Comparison of ENCODE assay signal across 9 cellular contexts in genomic region chr2:186459009-186459408, GRCh38. TPM values are rescaled to one million over a fixed set of nuclear protein-coding genes. Genes with fewer than 3 reads are reported as not detected.
DNase-seq lines count a peak whose midpoint lies in the region; ATAC-seq and TF ChIP-seq lines count a peak whose summit lies in the region.
"Had no signal": no experiment of that assay in that cellular context is flagged by ENCODE, and none has a peak within 500 bp of the region (broad histone marks: within the 10 kb centered on the region; RNA-seq: fewer than 3 reads in every experiment).

No MANE protein-coding gene starts in this region.

- ATAC-seq in HG03342 (IDR thresholded peaks at IDR 0.05; ENCODE audit: unreplicated experiment) (peak; percentile 40), HG02840 (IDR thresholded peaks at IDR 0.05; ENCODE audit: low FRiP score, unreplicated experiment) (no peak)
- ATAC-seq in activated T-cell treated with anti-CD3 and anti-CD28 coated beads, Interleukin-2, amount 50 U/mL, for 4 hours: no peak
- ATAC-seq: mucosa of descending colon had no signal

- H3K36me3 ChIP-seq in BE2C: no peaks in the 10 kb centered on the region

- DNase-seq in BE2C: no peak
- peak; percentile 37 for DNase-seq in RPMI8226
- DNase-seq in glomerular visceral epithelial cell (ENCODE audit: extremely low spot score): peak; percentile 16
- no peak for DNase-seq in activated CD4-positive, alpha-beta T cell treated with anti-CD3 and anti-CD28 coated beads, Interleukin-2, amount 50 U/mL, for 1 hour
- DNase-seq in NK-92 treated with Interleukin-12 subunit alpha and Interleukin-12 subunit beta, amount 100 ng/mL, for 24 hours (lab: John Stamatoyannopoulos, UW): no peak
- no peak for DNase-seq in activated T-cell treated with anti-CD3 and anti-CD28 coated beads, Interleukin-2, amount 50 U/mL, for 4 hours
- DNase-seq: mucosa of descending colon had no signal

- H3K9me3 ChIP-seq in BE2C: no peaks in the 10 kb centered on the region
- H3K9me3 ChIP-seq: mucosa of descending colon had no signal

- H3K27me3 ChIP-seq in BE2C: no peaks in the 10 kb centered on the region

- no peaks in the 10 kb centered on the region for H3K27me3 Mint-ChIP-seq in activated T-cell treated with anti-CD3 and anti-CD28 coated beads, Interleukin-2, amount 50 U/mL, for 4 hours (ENCODE audit: low read depth)

- H3K4me3 ChIP-seq in BE2C (ENCODE audit: low read depth, low read length): no peak overlapping the region
- H3K4me3 ChIP-seq: mucosa of descending colon had no signal

- peak; percentile 58 for TF ChIP-seq CTCF in BE2C (IDR thresholded peaks at IDR 0.05; ENCODE audit: low read depth, low read length)

- peaks cover 8% of the 10 kb centered on the region for H3K36me3 Mint-ChIP-seq in activated T-cell treated with anti-CD3 and anti-CD28 coated beads, Interleukin-2, amount 50 U/mL, for 4 hours (ENCODE audit: insufficient read depth)

- no peaks in the 10 kb centered on the region for H3K4me1 Mint-ChIP-seq in activated T-cell treated with anti-CD3 and anti-CD28 coated beads, Interleukin-2, amount 50 U/mL, for 4 hours (ENCODE audit: low read depth)

- no peaks in the 10 kb centered on the region for H3K9me3 Mint-ChIP-seq in activated T-cell treated with anti-CD3 and anti-CD28 coated beads, Interleukin-2, amount 50 U/mL, for 4 hours

- H3K4me1 ChIP-seq in BE2C: no peaks in the 10 kb centered on the region

- no peak overlapping the region for H3K4me3 Mint-ChIP-seq in activated T-cell treated with anti-CD3 and anti-CD28 coated beads, Interleukin-2, amount 50 U/mL, for 4 hours

RNA-seq across cellular contexts. Expression of gene ZC3H15, which starts 27.1 kb away (rescaled TPM):
- 52.2 TPM for polyA plus RNA-seq in BE2C (2012; ENCODE audit: insufficient read depth, insufficient read length, low read depth)
- total RNA-seq in activated T-cell treated with anti-CD3 and anti-CD28 coated beads, Interleukin-2, amount 50 U/mL, for 4 hours: 100 to 1,000 TPM in 1 of 3 donors, 10 to 100 TPM in 2; 93.6 to 103 (median 94.3) TPM

Comparison
In these comparisons a context has a peak if more than half of its experiments do, and no peak if none do; other contexts are left out.
1. DNase-seq: peak in RPMI8226 (single experiment) and glomerular visceral epithelial cell (single experiment); none in BE2C (single experiment), activated CD4-positive, alpha-beta T cell treated with anti-CD3 and anti-CD28 coated beads, Interleukin-2, amount 50 U/mL, for 1 hour (single experiment), NK-92 treated with Interleukin-12 subunit alpha and Interleukin-12 subunit beta, amount 100 ng/mL, for 24 hours (single experiment) and activated T-cell treated with anti-CD3 and anti-CD28 coated beads, Interleukin-2, amount 50 U/mL, for 4 hours (single experiment).